8 cellular contexts compared by ENCODE assay signal in genomic region chr11:94740975-94741707, GRCh38. TPM values are rescaled to one million over a fixed set of nuclear protein-coding genes. Genes with fewer than 3 reads are reported as not detected.
DNase-seq lines count a peak whose midpoint lies in the region; ATAC-seq and TF ChIP-seq lines count a peak whose summit lies in the region.

No MANE protein-coding gene starts in this region.

- TF ChIP-seq POLR2A in IMR-90 (IDR thresholded peaks at IDR 0.05; ENCODE audit: low read depth, low read length) (no peak), suprapubic skin (IDR thresholded peaks at IDR 0.05) (no peak)

- H3K4me1 ChIP-seq in IMR-90 (ENCODE audit: control insufficient read depth, insufficient read depth, low read length) (peaks cover 6% of the 10 kb centered on the region), SJCRH30 (peaks cover 17% of the 10 kb centered on the region), lower lobe of right lung (peaks cover 13% of the 10 kb centered on the region), suprapubic skin (peaks cover 25% of the 10 kb centered on the region)
- no peaks in the 10 kb centered on the region for H3K4me1 ChIP-seq in effector memory CD4-positive, alpha-beta T cell (ENCODE audit: control insufficient read depth, insufficient read depth, low read length, poor library complexity, severe bottlenecking)

- peak overlapping the region; percentile 16 to 34; a peak in 1 of 4 replicates for H4K8ac ChIP-seq in IMR-90 (ENCODE audit: low read depth in 2 of 2, low read length in 2 of 2)

- H3K4me3 ChIP-seq in GM12864 (ENCODE audit: low read depth, low read length) = no peak overlapping the region
- H3K4me3 ChIP-seq in IMR-90 (ENCODE audit: insufficient read depth, low read depth, low read length) = peak overlapping the region; percentile 44
- H3K4me3 ChIP-seq in SJCRH30 = peak overlapping the region; percentile 70
- peak overlapping the region; percentile 15 for H3K4me3 ChIP-seq in effector memory CD4-positive, alpha-beta T cell (ENCODE audit: insufficient read depth, low read depth, low read length, poor library complexity, severe bottlenecking)
- H3K4me3 ChIP-seq in lower lobe of right lung = peak overlapping the region; percentile 62
- peak overlapping the region; percentile 62 for H3K4me3 ChIP-seq in suprapubic skin

- no peaks in the 10 kb centered on the region for H4K20me1 ChIP-seq in IMR-90 (ENCODE audit: insufficient read depth, low read length)

- WGBS in IMR-90 (ENCODE audit: extremely low coverage in 2 of 2, insufficient read length in 1 of 2), 2 experiments = 0% methylated on average over 11 of the region's 37 CpGs; no CpG with 5 or more reads in 1 of the 2 experiments
- WGBS in suprapubic skin = 0% methylated on average over 24 of the region's 37 CpGs

- H4K91ac ChIP-seq in IMR-90 (ENCODE audit: insufficient read depth, low read depth, low read length) = no peak overlapping the region

- H3K4me2 ChIP-seq in IMR-90 (ENCODE audit: low read depth, low read length) = peak overlapping the region; percentile 93

- H3K14ac ChIP-seq in IMR-90 (replicated peaks; ENCODE audit: low read depth, low read length) = peak overlapping the region; percentile 47; the same call in 1 of the 2 replicates

- no peak for TF ChIP-seq EP300 in suprapubic skin (IDR thresholded peaks at IDR 0.05)

- BruUV-seq in IMR-90 (replicated peaks; lab: Mats Ljungman, UMichigan) = no TSS peak

- H3K18ac ChIP-seq in IMR-90 (ENCODE audit: low read depth, low read length) = no peak overlapping the region

- DNase-seq in AG08396 (ENCODE audit: low spot score) = peak; percentile 81
- DNase-seq in GM12864 (ENCODE audit: low read depth) = no peak
- peak; percentile 69 for DNase-seq in IMR-90
- peak; percentile 38 to 73 for DNase-seq in SJCRH30
- DNase-seq in effector memory CD4-positive, alpha-beta T cell = no peak
- peak; percentile 50 for DNase-seq in lower lobe of right lung
- no peak for DNase-seq in suprapubic skin (ENCODE audit: low spot score in 2 of 2)

- H2AFZ ChIP-seq in IMR-90 (replicated peaks; ENCODE audit: low read length, poor library complexity) = peak overlapping the region; percentile 94

- H3K4ac ChIP-seq in IMR-90 (ENCODE audit: low read depth, low read length) = peak overlapping the region; percentile 58; the same call in 1 of the 2 replicates

- TF ChIP-seq RAD21 in IMR-90 (IDR thresholded peaks at IDR 0.05; ENCODE audit: low read length) = peak; percentile 38

- peak overlapping the region; percentile 39 for H2AK9ac ChIP-seq in IMR-90 (replicated peaks; ENCODE audit: low read depth, low read length, poor library complexity)

- H3K36me3 ChIP-seq in IMR-90 (ENCODE audit: control insufficient read depth, insufficient read depth, low read length) (no peaks in the 10 kb centered on the region), SJCRH30 (no peaks in the 10 kb centered on the region), lower lobe of right lung (no peaks in the 10 kb centered on the region), suprapubic skin (no peaks in the 10 kb centered on the region)
- no peaks in the 10 kb centered on the region for H3K36me3 ChIP-seq in effector memory CD4-positive, alpha-beta T cell (ENCODE audit: control insufficient read depth, insufficient read depth, low read length)

- H3K27ac ChIP-seq in IMR-90 (ENCODE audit: insufficient read depth, low read length) (no peak overlapping the region; the same call in 1 of the 2 replicates), SJCRH30 (peak overlapping the region; percentile 14; the same call in 1 of the 2 replicates), lower lobe of right lung (peak overlapping the region; percentile 58), suprapubic skin (no peak overlapping the region)
- no peak overlapping the region for H3K27ac ChIP-seq in effector memory CD4-positive, alpha-beta T cell (ENCODE audit: insufficient read depth, low read length, poor library complexity, severe bottlenecking)

- no peak overlapping the region; the same call in 1 of the 2 replicates for H2BK20ac ChIP-seq in IMR-90 (ENCODE audit: low read depth, low read length)

- H3K27me3 ChIP-seq in IMR-90 (ENCODE audit: control insufficient read depth, insufficient read depth, low read length) (no peaks in the 10 kb centered on the region), SJCRH30 (no peaks in the 10 kb centered on the region), lower lobe of right lung (ENCODE audit: low read depth) (peaks cover 3% of the 10 kb centered on the region), suprapubic skin (no peaks in the 10 kb centered on the region)
- peaks cover 8% of the 10 kb centered on the region for H3K27me3 ChIP-seq in effector memory CD4-positive, alpha-beta T cell (replicated peaks; ENCODE audit: control insufficient read depth, insufficient read depth, low read length, poor library complexity, severe bottlenecking)

- peak overlapping the region; percentile 31; the same call in 2 of the 3 replicates for H2BK15ac ChIP-seq in IMR-90 (ENCODE audit: low read depth, low read length)

- H3K9me1 ChIP-seq in IMR-90 (ENCODE audit: insufficient read depth, low read length) = peaks cover 7% of the 10 kb centered on the region

- H3K79me1 ChIP-seq in IMR-90 (ENCODE audit: low read depth in 1 of 2, low read length in 2 of 2) = no peaks in the 10 kb centered on the region

- intact Hi-C loops in IMR-90 (cut with micrococcal nuclease) (no loop called here), lower lobe of right lung (cut with DNase I) (no loop called here)

- in situ Hi-C loops in IMR-90 (cut with MboI; ENCODE audit: low sequenced_read_pairs) = no loop called here

- H3K9me3 ChIP-seq in IMR-90 (ENCODE audit: control insufficient read depth, insufficient read depth, low read length) (no peaks in the 10 kb centered on the region), SJCRH30 (replicated peaks) (no peaks in the 10 kb centered on the region; the same call in 1 of the 2 replicates), lower lobe of right lung (no peaks in the 10 kb centered on the region), suprapubic skin (no peaks in the 10 kb centered on the region)
- H3K9me3 ChIP-seq in effector memory CD4-positive, alpha-beta T cell (ENCODE audit: control insufficient read depth, low read length) = no peaks in the 10 kb centered on the region

- ATAC-seq in IMR-90 (ENCODE audit: low read depth) (peak; percentile 76), lower lobe of right lung (peak; percentile 72 to 86), GM19452 (IDR thresholded peaks at IDR 0.05; ENCODE audit: unreplicated experiment) (no peak)

- H2AK5ac ChIP-seq in IMR-90 (ENCODE audit: low read depth, low read length) = peak overlapping the region; percentile 22; the same call in 1 of the 2 replicates

- H2BK120ac ChIP-seq in IMR-90 (ENCODE audit: low read depth, low read length) = peak overlapping the region; percentile 56; the same call in 1 of the 2 replicates

- TF ChIP-seq CTCF in GM12864 (IDR thresholded peaks at IDR 0.05; ENCODE audit: low read depth, low read length, missing control alignments) (peak; percentile 36), IMR-90 (conservative IDR thresholded peaks at IDR 0.05; ENCODE audit: low read depth, low read length) (peak; percentile 52), lower lobe of right lung (IDR thresholded peaks at IDR 0.05) (peak; percentile 50), suprapubic skin (IDR thresholded peaks at IDR 0.05) (peak in 1 of 2 donors; percentile 57)

- H2BK5ac ChIP-seq in IMR-90 (ENCODE audit: low read depth, low read length, poor library complexity, severe bottlenecking) = no peak overlapping the region

- H3K23ac ChIP-seq in IMR-90 (ENCODE audit: low read depth, low read length) = peak overlapping the region; percentile 80

- no peak overlapping the region for H4K5ac ChIP-seq in IMR-90 (ENCODE audit: low read depth, low read length)

- dilution Hi-C loops in IMR-90 (cut with HindIII; ENCODE audit: low sequenced_read_pairs, unreplicated experiment) = no loop called here

- CTCF ChIA-PET in IMR-90 (lab: Yijun Ruan, JAX) = interaction anchor here (0.6 to 2.1 kb wide), 10 partner anchors 8 to 165 kb away, joined by 3 to 8 read pairs (median 4); no protein-coding TSS in a partner anchor

- no peak overlapping the region for H3K56ac ChIP-seq in IMR-90 (ENCODE audit: extremely low read depth, insufficient read depth, low read length)

- POLR2A ChIA-PET in IMR-90 (lab: Charles Lee; ENCODE audit: unreplicated experiment) = no interaction called here

- H3K9ac ChIP-seq in IMR-90 (ENCODE audit: low read depth, low read length) = peak overlapping the region; percentile 45

TF ChIP-seq in IMR-90, 13 proteins besides CTCF, POLR2A, EP300 and RAD21 (continues in another document):
- TF ChIP-seq USF2 (IDR thresholded peaks at IDR 0.05; ENCODE audit: low read depth, low read length) (no peak), MXI1 (IDR thresholded peaks at IDR 0.05; ENCODE audit: borderline replicate concordance, low read depth, low read length) (no peak), NFE2L2 (IDR thresholded peaks at IDR 0.05; ENCODE audit: low read depth, low read length) (no peak), ELK1 (IDR thresholded peaks at IDR 0.05; ENCODE audit: borderline replicate concordance, low read depth, low read length) (no peak), BHLHE40 (IDR thresholded peaks at IDR 0.05; ENCODE audit: low read depth, low read length) (no peak), SMC3 (IDR thresholded peaks at IDR 0.05; ENCODE audit: low read depth, low read length) (peak; percentile 36), MAZ (IDR thresholded peaks at IDR 0.05; ENCODE audit: borderline replicate concordance, low read depth, low read length) (no peak)

RNA-seq across cellular contexts. Expression of gene AMOTL1, which starts 27.0 kb away (rescaled TPM):
- total RNA-seq in IMR-90 (2012; rRNA removed) = 49.5 and 58.6 TPM in 2 replicates
- polyA plus RNA-seq in IMR-90 (2012; rRNA removed) = 18.4 and 18.6 TPM in 2 replicates
- 7.3 and 11.0 TPM in 2 replicates for polyA plus RNA-seq in IMR-90 (2012; cell fraction: cytosol; rRNA removed)
- 12.2 and 20.9 TPM in 2 replicates for polyA plus RNA-seq in IMR-90 (2012; cell fraction: nucleus; rRNA removed; ENCODE audit: low replicate concordance)
- 52.5 and 57.4 TPM in 2 replicates for total RNA-seq in SJCRH30 (2014; rRNA removed; shearing (Covaris generic))
- 57.2 TPM for total RNA-seq in lower lobe of right lung
- 10 to 100 TPM; 69.7 to 86.9 (median 79.4) TPM for total RNA-seq in suprapubic skin

Comparison
In these comparisons a context has a peak if more than half of its experiments do, and no peak if none do; other contexts are left out.
1. DNase-seq: peak in AG08396 (single experiment), IMR-90 (single experiment), SJCRH30 (2 of 2) and lower lobe of right lung (single experiment); none in GM12864 (single experiment), effector memory CD4-positive, alpha-beta T cell (0 of 3) and suprapubic skin (0 of 2).
2. H3K27ac ChIP-seq: peak in SJCRH30 (single experiment) and lower lobe of right lung (single experiment); none in IMR-90 (single experiment), effector memory CD4-positive, alpha-beta T cell (single experiment) and suprapubic skin (single experiment).